19 cellular contexts compared by ENCODE assay signal in genomic region chr17:46199379-46199778, GRCh38. TPM values are rescaled to one million over a fixed set of nuclear protein-coding genes. Genes with fewer than 3 reads are reported as not detected.
DNase-seq lines count a peak whose midpoint lies in the region; ATAC-seq and TF ChIP-seq lines count a peak whose summit lies in the region.
"Had no signal": no experiment of that assay in that cellular context is flagged by ENCODE, and none has a peak within 500 bp of the region (broad histone marks: within the 10 kb centered on the region; RNA-seq: fewer than 3 reads in every experiment).

No MANE protein-coding gene starts in this region.

- CTCF ChIA-PET in T-cell (lab: Charles Lee), result interaction anchor here (0.6 to 5.2 kb wide), 9 partner anchors 12 to 155 kb away, joined by 3 to 59 read pairs (median 3); no protein-coding TSS in a partner anchor

- no peaks in the 10 kb centered on the region for H3K9me2 ChIP-seq in GM23338 (ENCODE audit: insufficient read depth)

- H3K9me3 ChIP-seq in smooth muscle cell (replicated peaks; ENCODE audit: low read depth), result no peaks in the 10 kb centered on the region
- H3K9me3 ChIP-seq: heart left ventricle had no signal

- TF ChIP-seq CTCF in smooth muscle cell (IDR thresholded peaks at IDR 0.05; ENCODE audit: borderline replicate concordance, insufficient read depth, poor library complexity, severe bottlenecking) (no peak), GM23338 (conservative IDR thresholded peaks at IDR 0.05; ENCODE audit: low read depth in 2 of 2) (no peak)

- H3K27ac ChIP-seq in smooth muscle cell (ENCODE audit: low read depth), result no peak overlapping the region
- no peak overlapping the region for H3K27ac ChIP-seq in GM23338 (ENCODE audit: low read depth)
- H3K27ac ChIP-seq: BLaER1 treated with 17β-estradiol and CSF1 and Interleukin-3, amounts not matched to agents 10 nM and 100 nM; coronary artery; heart left ventricle had no signal

- H3K79me2 ChIP-seq in smooth muscle cell (ENCODE audit: low read depth), result peaks cover 98% of the 10 kb centered on the region
- peaks cover 100% of the 10 kb centered on the region for H3K79me2 ChIP-seq in GM23338 (replicated peaks; ENCODE audit: insufficient read depth)

- peaks cover 97% of the 10 kb centered on the region for H4K20me1 ChIP-seq in smooth muscle cell (ENCODE audit: low read depth)
- H4K20me1 ChIP-seq in GM23338 (replicated peaks; ENCODE audit: insufficient read depth), result peaks cover 48% of the 10 kb centered on the region

- H2AFZ ChIP-seq in smooth muscle cell (ENCODE audit: low read depth), result no peak overlapping the region
- no peak overlapping the region for H2AFZ ChIP-seq in GM23338

- no peaks in the 10 kb centered on the region for H3K27me3 ChIP-seq in smooth muscle cell (ENCODE audit: low read depth)
- no peaks in the 10 kb centered on the region for H3K27me3 ChIP-seq in GM23338 (ENCODE audit: insufficient read depth)
- H3K27me3 ChIP-seq: BLaER1 treated with 17β-estradiol and CSF1 and Interleukin-3, amounts not matched to agents 10 nM and 100 nM; heart left ventricle had no signal

- H3K4me3 ChIP-seq in smooth muscle cell (no peak overlapping the region), GM23338 (no peak overlapping the region)
- H3K4me3 ChIP-seq: BLaER1 treated with 17β-estradiol and CSF1 and Interleukin-3, amounts not matched to agents 10 nM and 100 nM; coronary artery; heart left ventricle had no signal

- no peak for ATAC-seq in activated naive CD8-positive, alpha-beta T cell treated with anti-CD3 and anti-CD28 coated beads, Interleukin-2, amount 50 U/mL, for 24 hours
- no peak for ATAC-seq in T-cell (replicated peaks in 1 of 4)
- ATAC-seq in GM23338, result no peak
- ATAC-seq: heart left ventricle had no signal

- H3K4me1 Mint-ChIP-seq in activated naive CD8-positive, alpha-beta T cell (ENCODE audit: low read depth), result peaks cover 76% of the 10 kb centered on the region
- peaks cover 67% of the 10 kb centered on the region for H3K4me1 Mint-ChIP-seq in activated naive CD8-positive, alpha-beta T cell treated with anti-CD3 and anti-CD28 coated beads, Interleukin-2, amount 50 U/mL, for 24 hours
- H3K4me1 Mint-ChIP-seq in T-cell, result peaks cover 64 to 93% (median 67%) of the 10 kb centered on the region in 3 donors
- peaks cover 5% of the 10 kb centered on the region for H3K4me1 Mint-ChIP-seq in GM23338

- no peaks in the 10 kb centered on the region for H3K36me3 Mint-ChIP-seq in activated naive CD8-positive, alpha-beta T cell
- peaks cover 5% of the 10 kb centered on the region for H3K36me3 Mint-ChIP-seq in activated naive CD8-positive, alpha-beta T cell treated with anti-CD3 and anti-CD28 coated beads, Interleukin-2, amount 50 U/mL, for 24 hours (ENCODE audit: low read depth)
- H3K36me3 Mint-ChIP-seq in T-cell (peaks cover 13% of the 10 kb centered on the region), GM23338 (ENCODE audit: low read depth) (peaks cover 39% of the 10 kb centered on the region)

- no peak overlapping the region for H3K9ac ChIP-seq in smooth muscle cell (ENCODE audit: low read depth)
- H3K9ac ChIP-seq: BLaER1 treated with 17β-estradiol and CSF1 and Interleukin-3, amounts not matched to agents 10 nM and 100 nM had no signal

- peaks cover under 1% of the 10 kb centered on the region for H3K4me1 ChIP-seq in smooth muscle cell (ENCODE audit: low read depth)
- H3K4me1 ChIP-seq in GM23338 (ENCODE audit: insufficient read depth), result peaks cover 5% of the 10 kb centered on the region; the same call in 1 of the 2 replicates

- peaks cover 4% of the 10 kb centered on the region for H3F3A ChIP-seq in smooth muscle cell (ENCODE audit: low read depth)
- 0 out of 2 replicates have a peak, but pooled peaks cover 4% of the 10 kb centered on the region for H3F3A ChIP-seq in GM23338 (replicated peaks; ENCODE audit: low read depth)

- H3K4me2 ChIP-seq in smooth muscle cell, result peak overlapping the region; percentile 3
- H3K4me2 ChIP-seq in GM23338, result no peak overlapping the region
- H3K4me2 ChIP-seq: BLaER1 treated with 17β-estradiol and CSF1 and Interleukin-3, amounts not matched to agents 10 nM and 100 nM had no signal

- H3K4me3 Mint-ChIP-seq in activated naive CD8-positive, alpha-beta T cell, result no peak overlapping the region
- H3K4me3 Mint-ChIP-seq in activated naive CD8-positive, alpha-beta T cell treated with anti-CD3 and anti-CD28 coated beads, Interleukin-2, amount 50 U/mL, for 24 hours, result no peak overlapping the region
- H3K4me3 Mint-ChIP-seq in T-cell (no peak overlapping the region), GM23338 (no peak overlapping the region)
- H3K4me3 Mint-ChIP-seq: activated naive CD4-positive, alpha-beta T cell treated with anti-CD3 and anti-CD28 coated beads for 36 hours; neural crest cell had no signal

- in situ Hi-C loops in G401 (cut with HindIII; ENCODE audit: low sequenced_read_pairs), result no loop called here

- H3K27me3 Mint-ChIP-seq in activated naive CD8-positive, alpha-beta T cell, result no peaks in the 10 kb centered on the region
- H3K27me3 Mint-ChIP-seq in activated naive CD8-positive, alpha-beta T cell treated with anti-CD3 and anti-CD28 coated beads, Interleukin-2, amount 50 U/mL, for 24 hours, result no peaks in the 10 kb centered on the region
- no peaks in the 10 kb centered on the region for H3K27me3 Mint-ChIP-seq in T-cell
- H3K27me3 Mint-ChIP-seq in GM23338 (ENCODE audit: insufficient read depth, low read depth, poor library complexity), result no peaks in the 10 kb centered on the region

- H3K36me3 ChIP-seq in smooth muscle cell (ENCODE audit: low read depth) (no peaks in the 10 kb centered on the region), GM23338 (ENCODE audit: insufficient read depth) (no peaks in the 10 kb centered on the region)
- H3K36me3 ChIP-seq: heart left ventricle had no signal

- no peak for DNase-seq in activated naive CD8-positive, alpha-beta T cell treated with anti-CD3 and anti-CD28 coated beads, Interleukin-2, amount 50 U/mL, for 24 hours
- DNase-seq in T-cell (no peak), fibroblast of peridontal ligament (ENCODE audit: extremely low read depth) (peak; percentile 65), smooth muscle cell (lab: John Stamatoyannopoulos, UW; ENCODE audit: unreplicated experiment) (no peak), NCI-H2029 (lab: John Stamatoyannopoulos, UW) (no peak), G401 (ENCODE audit: low spot score) (no peak), GM23338 (ENCODE audit: low spot score) (no peak)
- DNase-seq: activated CD4-positive, alpha-beta T cell treated with anti-CD3 and anti-CD28 coated beads for 4 hours; activated naive CD4-positive, alpha-beta T cell treated with anti-CD3 and anti-CD28 coated beads for 36 hours; activated T-cell treated with anti-CD3 and anti-CD28 coated beads, Interleukin-2, amount 50 U/mL, for 48 hours; heart left ventricle; NCI-H1092 treated with DMSO at 0.1 percent for 48 hours; NCI-H2029 treated with DMSO at 0.1 percent for 48 hours; NCI-H226; NCI-H82 had no signal

- H3K9me3 Mint-ChIP-seq in activated naive CD8-positive, alpha-beta T cell (ENCODE audit: low read depth), result no peaks in the 10 kb centered on the region
- H3K9me3 Mint-ChIP-seq in activated naive CD8-positive, alpha-beta T cell treated with anti-CD3 and anti-CD28 coated beads, Interleukin-2, amount 50 U/mL, for 24 hours, result no peaks in the 10 kb centered on the region
- no peaks in the 10 kb centered on the region for H3K9me3 Mint-ChIP-seq in T-cell
- peaks cover 26% of the 10 kb centered on the region for H3K9me3 Mint-ChIP-seq in GM23338
- H3K9me3 Mint-ChIP-seq: activated naive CD4-positive, alpha-beta T cell treated with anti-CD3 and anti-CD28 coated beads for 36 hours; neural crest cell had no signal

- POLR2A ChIA-PET in T-cell (lab: Charles Lee), result interaction anchor here in 1 of 2 donors (0.6 kb wide), 1 partner anchor 81 kb away, joined by 3 read pairs; no protein-coding TSS in a partner anchor

- H3K27ac Mint-ChIP-seq in activated naive CD8-positive, alpha-beta T cell, result peak overlapping the region; percentile 68
- H3K27ac Mint-ChIP-seq in activated naive CD8-positive, alpha-beta T cell treated with anti-CD3 and anti-CD28 coated beads, Interleukin-2, amount 50 U/mL, for 24 hours, result no peak overlapping the region
- H3K27ac Mint-ChIP-seq in T-cell, result peak overlapping the region; percentile 18 to 34
- no peak overlapping the region for H3K27ac Mint-ChIP-seq in GM23338
- H3K27ac Mint-ChIP-seq: activated naive CD4-positive, alpha-beta T cell treated with anti-CD3 and anti-CD28 coated beads for 36 hours had no signal

RNA-seq across cellular contexts. Expression of gene KANSL1, which starts 6.2 kb away (rescaled TPM):
- total RNA-seq in T-cell (100 to 1,000 TPM; 113 to 301 (median 160) TPM), smooth muscle cell (59.9 and 69.7 TPM in 2 replicates)
- polyA plus RNA-seq in smooth muscle cell (16.9 and 23.2 TPM in 2 replicates), GM23338 (2016; fragmentation: Nextera tagmentation; extraction: Ambion mirVana) (43.6 and 49.0 TPM in 2 replicates)
- total RNA-seq in G401 (2014; rRNA removed; shearing (Covaris generic)), result 32.1 and 41.7 TPM in 2 replicates
- total RNA-seq in GM23338 (2014; rRNA removed; shearing (Covaris generic)), result 167 and 206 TPM in 2 replicates

Comparison
In these comparisons a context has a peak if more than half of its experiments do, and no peak if none do; other contexts are left out.
1. H3K27ac Mint-ChIP-seq: peak in activated naive CD8-positive, alpha-beta T cell (single experiment) and T-cell (2 of 2); none in activated naive CD8-positive, alpha-beta T cell treated with anti-CD3 and anti-CD28 coated beads, Interleukin-2, amount 50 U/mL, for 24 hours (single experiment) and GM23338 (single experiment).